ENCODE assay signal across 19 cellular contexts in the genomic region with DNA sequence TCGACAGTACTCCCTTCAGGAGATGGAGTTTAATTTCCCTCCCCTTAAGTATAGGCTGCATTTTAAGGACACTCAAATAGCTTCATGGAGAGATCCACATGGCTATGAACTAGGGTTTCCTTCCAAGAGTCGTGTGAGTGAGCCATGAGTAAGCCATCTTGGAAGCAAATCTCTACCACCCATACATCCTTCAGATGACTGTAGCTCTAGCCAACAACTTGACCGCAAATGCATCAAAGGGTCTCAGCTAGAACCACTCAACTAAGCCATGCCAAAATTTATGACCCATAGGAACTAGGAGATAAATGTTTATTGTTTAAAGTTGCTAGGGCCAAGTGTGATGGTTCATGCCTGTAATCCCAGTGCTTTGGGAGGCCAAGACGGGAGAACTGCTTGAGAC. TPM values are rescaled to one million over a fixed set of nuclear protein-coding genes. Genes with fewer than 3 reads are reported as not detected.
DNase-seq lines count a peak whose midpoint lies in the region; ATAC-seq and TF ChIP-seq lines count a peak whose summit lies in the region.
"Had no signal": no experiment of that assay in that cellular context is flagged by ENCODE, and none has a peak within 500 bp of the region (broad histone marks: within the 10 kb centered on the region; RNA-seq: fewer than 3 reads in every experiment).

No MANE protein-coding gene starts in this region.

- H3K4me3 ChIP-seq in AG04450 (ENCODE audit: low read depth, low read length) (no peak overlapping the region), kidney epithelial cell (ENCODE audit: low read depth, low read length) (no peak overlapping the region)
- H3K4me3 ChIP-seq: stomach had no signal

- no peak for TF ChIP-seq CTCF in AG04450 (IDR thresholded peaks at IDR 0.05; ENCODE audit: low read depth, low read length)
- no peak for TF ChIP-seq CTCF in kidney epithelial cell (IDR thresholded peaks at IDR 0.05; ENCODE audit: insufficient read depth, low read length, poor library complexity, severe bottlenecking)

- H3K27me3 ChIP-seq in AG04450 (ENCODE audit: control insufficient read depth, insufficient read depth, low read length) = no peaks in the 10 kb centered on the region
- H3K27me3 ChIP-seq in kidney epithelial cell (ENCODE audit: control insufficient read depth, insufficient read depth, low read length) = no peaks in the 10 kb centered on the region
- H3K27me3 ChIP-seq: stomach had no signal

- no peaks in the 10 kb centered on the region for H3K36me3 ChIP-seq in kidney epithelial cell (ENCODE audit: control insufficient read depth, insufficient read depth, low read length)

- CTCF ChIA-PET in AG04450 (lab: Charles Lee) = interaction anchor here (0.8 kb wide), 1 partner anchor 10 kb away, joined by 3 read pairs; no protein-coding TSS in a partner anchor

- H3K9me3 ChIP-seq in AG04450 (ENCODE audit: control insufficient read depth, insufficient read depth, low read length) = no peaks in the 10 kb centered on the region
- H3K9me3 ChIP-seq: stomach had no signal

- POLR2A ChIA-PET in AG04450 (lab: Yijun Ruan, JAX) = interaction anchor here (1.2 kb wide), 1 partner anchor 9 kb away, joined by 11 read pairs; no protein-coding TSS in a partner anchor

- H3K27ac ChIP-seq in AG04450 (ENCODE audit: low read depth, low read length) = no peak overlapping the region
- H3K27ac ChIP-seq: stomach had no signal

- DNase-seq in AG04450 (ENCODE audit: low read depth, low spot score) (peak; percentile 87), GM04504 (ENCODE audit: low read depth) (peak; percentile 24), astrocyte of the hippocampus (ENCODE audit: low read depth, low spot score) (peak; percentile 65), kidney epithelial cell (ENCODE audit: low read depth) (peak; percentile 55), anterior cingulate cortex (lab: John Stamatoyannopoulos, UW) (no peak), SW 1271 (lab: John Stamatoyannopoulos, UW) (no peak)
- DNase-seq: activated CD4-positive, alpha-beta memory T cell treated with anti-CD3 and anti-CD28 coated beads, Interleukin-2, amount 10 ng/mL, durations not matched to agents 7 days and 5 days; central memory CD4-positive, alpha-beta T cell; islet precursor cell; MM.1S; NCI-H1436 treated with DMSO at 0.1 percent for 48 hours; NCI-H2171 treated with DMSO at 0.1 percent for 48 hours; NCI-H748 treated with DMSO at 0.1 percent for 48 hours; occipital lobe; stomach had no signal

- ATAC-seq in HG02840 (IDR thresholded peaks at IDR 0.05; ENCODE audit: low FRiP score, unreplicated experiment) (no peak), GM18909 (IDR thresholded peaks at IDR 0.05; ENCODE audit: poor library complexity, unreplicated experiment) (no peak)
- ATAC-seq: HCT116, SK-N-SH treated with all-trans-retinoic acid at 6 μM for 48 hours had no signal

RNA-seq across cellular contexts. Expression of gene METTL16, which starts 43.4 kb away (rescaled TPM):
- polyA plus RNA-seq in AG04450 (2011; rRNA removed) = 16.1 and 16.9 TPM in 2 replicates
- 16.7 and 17.8 TPM in 2 replicates for polyA minus RNA-seq in AG04450 (2011; rRNA and poly(A)+ RNA removed)
- 32.4 and 41.6 TPM in 2 replicates for total RNA-seq in kidney epithelial cell

Comparison
In these comparisons a context has a peak if more than half of its experiments do, and no peak if none do; other contexts are left out.
1. DNase-seq: peak in AG04450 (single experiment), GM04504 (single experiment), astrocyte of the hippocampus (single experiment) and kidney epithelial cell (single experiment); none in anterior cingulate cortex (0 of 58) and SW 1271 (0 of 2).